In the genomic region with DNA sequence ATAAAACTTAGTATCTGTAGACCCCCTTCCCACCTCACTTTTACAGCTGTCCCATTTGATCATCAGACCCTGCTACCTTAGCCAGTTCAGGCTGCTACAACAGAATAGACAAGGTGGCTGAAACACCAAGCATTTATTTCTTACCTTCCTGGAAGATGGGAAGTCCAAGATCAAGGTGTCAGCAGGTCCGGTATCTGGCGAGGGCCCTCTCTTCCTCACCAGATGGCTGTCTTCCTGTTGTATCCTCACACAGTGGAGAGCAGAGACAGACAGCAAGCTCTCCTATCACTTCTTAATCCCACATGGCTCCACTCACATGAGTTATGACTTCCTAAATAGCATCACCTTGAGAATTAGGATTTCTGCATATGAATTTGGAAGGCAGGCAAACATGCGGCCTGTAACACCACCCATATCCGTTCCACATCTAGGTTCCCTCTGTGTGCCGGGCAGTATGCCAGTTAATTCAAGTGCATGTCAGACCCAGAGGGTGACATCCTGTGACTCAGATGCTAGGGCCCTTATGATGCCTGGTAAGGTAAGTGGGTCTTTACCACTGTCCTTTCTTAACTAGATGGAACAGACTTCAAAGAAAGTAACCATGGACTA, we compare ENCODE assay signal across 8 cellular contexts. TPM values are rescaled to one million over a fixed set of nuclear protein-coding genes. Genes with fewer than 3 reads are reported as not detected.
A peak's percentile ranks its signal among the peaks of the same experiment; 100 is the strongest.
DNase-seq lines count a peak whose midpoint lies in the region; ATAC-seq and TF ChIP-seq lines count a peak whose summit lies in the region.

No MANE protein-coding gene starts in this region.

- H3K36me3 Mint-ChIP-seq in Caco-2 (ENCODE audit: insufficient read depth, unreplicated experiment): no peaks in the 10 kb centered on the region

- POLR2A ChIA-PET in Caco-2 (lab: Charles Lee): no interaction called here

- H3K36me3 ChIP-seq in thoracic aorta (no peaks in the 10 kb centered on the region), Caco-2 (ENCODE audit: control insufficient read depth, insufficient read depth, low read length) (no peaks in the 10 kb centered on the region)

- H3K4me1 ChIP-seq in thoracic aorta (ENCODE audit: control insufficient read depth in 1 of 2, low read depth in 2 of 2) (peaks cover 19 to 34% of the 10 kb centered on the region in 2 donors), Caco-2 (no peaks in the 10 kb centered on the region)

- no TSS peak for BruUV-seq in Caco-2 (replicated peaks; lab: Mats Ljungman, UMichigan)

- H3K9me3 Mint-ChIP-seq in Caco-2 (ENCODE audit: unreplicated experiment): no peaks in the 10 kb centered on the region

- H3K27me3 ChIP-seq in thoracic aorta (replicated peaks; ENCODE audit: insufficient read depth): no peaks in the 10 kb centered on the region
- no peaks in the 10 kb centered on the region for H3K27me3 ChIP-seq in Caco-2 (replicated peaks; ENCODE audit: control insufficient read depth, insufficient read depth, low read length)

- DNase-seq in DMS53 (lab: John Stamatoyannopoulos, UW) (peak; percentile 90), NCI-H2029 (lab: John Stamatoyannopoulos, UW) (peak; percentile 81), left ventricle myocardium superior (no peak), thoracic aorta (ENCODE audit: low spot score) (peak; percentile 24), foreskin melanocyte (no peak), Caco-2 (no peak)
- peak; percentile 32 to 41 for DNase-seq in activated T-cell treated with anti-CD3 and anti-CD28 coated beads, Interleukin-2, amount 50 U/mL, for 48 hours

- peaks cover 11% of the 10 kb centered on the region for H3K27me3 Mint-ChIP-seq in Caco-2 (ENCODE audit: insufficient read depth, unreplicated experiment)

- no peak overlapping the region for H3K27ac Mint-ChIP-seq in Caco-2 (ENCODE audit: unreplicated experiment)

- H3K27ac ChIP-seq in thoracic aorta: peak overlapping the region in 1 of 2 donors; percentile 73

- peak; percentile 76 for ATAC-seq in left ventricle myocardium superior
- no peak for ATAC-seq in thoracic aorta (ENCODE audit: insufficient number of reproducible peaks, low FRiP score, low read depth)
- no peak for ATAC-seq in GM18861 (IDR thresholded peaks at IDR 0.05; ENCODE audit: unreplicated experiment)

- H3K4me1 Mint-ChIP-seq in Caco-2 (ENCODE audit: low read depth, unreplicated experiment): no peaks in the 10 kb centered on the region

- no peak overlapping the region for H3K4me3 Mint-ChIP-seq in Caco-2 (ENCODE audit: unreplicated experiment)

- H3K9me3 ChIP-seq in thoracic aorta (no peaks in the 10 kb centered on the region), Caco-2 (no peaks in the 10 kb centered on the region)

- TF ChIP-seq CTCF in thoracic aorta (IDR thresholded peaks at IDR 0.05) (no peak), Caco-2 (IDR thresholded peaks at IDR 0.05; ENCODE audit: insufficient read depth in 1 of 2, low read depth in 1 of 2, low read length in 1 of 2, severe bottlenecking in 1 of 2, unreplicated experiment in 1 of 2) (no peak)

- intact Hi-C loops in left ventricle myocardium superior (cut with micrococcal nuclease) (no loop called here), Caco-2 (cut with micrococcal nuclease; ENCODE audit: unreplicated experiment) (no loop called here)

- CTCF ChIA-PET in Caco-2 (lab: Charles Lee): interaction anchor here (0.6 kb wide), 1 partner anchor 74 kb away, joined by 6 read pairs; no protein-coding TSS in a partner anchor

- no peak overlapping the region for H3K4me3 ChIP-seq in thoracic aorta
- no peak overlapping the region for H3K4me3 ChIP-seq in Caco-2 (ENCODE audit: low read depth, low read length)

RNA-seq across cellular contexts. Expression of a gene that starts 2.1 kb away (rescaled TPM):
- total RNA-seq in left ventricle myocardium superior (0.79 TPM), thoracic aorta (not detected), Caco-2 (2022) (not detected in 2 replicates)

RNA-seq across cellular contexts. Expression of a gene that starts 27.1 kb away (rescaled TPM):
- total RNA-seq in left ventricle myocardium superior (0.32 TPM), thoracic aorta (not detected), Caco-2 (2022) (not detected in 2 replicates)

RNA-seq across cellular contexts. Expression of a gene that starts 31.6 kb away (rescaled TPM):
- total RNA-seq in left ventricle myocardium superior (21.5 TPM), thoracic aorta (10 to 100 TPM; 22.4 to 31.8 TPM), Caco-2 (2022) (17.7 and 18.4 TPM in 2 replicates)

RNA-seq across cellular contexts. Expression of a gene that starts 46.0 kb away (rescaled TPM):
- total RNA-seq in left ventricle myocardium superior: 0.84 TPM
- under 1 TPM in 1 of 2 donors, not detected in 1; 0.41 TPM for total RNA-seq in thoracic aorta
- total RNA-seq in Caco-2 (2022): 4.8 and 4.9 TPM in 2 replicates

Comparison
In these comparisons a context has a peak if more than half of its experiments do, and no peak if none do; other contexts are left out.
1. DNase-seq: peak in DMS53 (single experiment), NCI-H2029 (single experiment), activated T-cell treated with anti-CD3 and anti-CD28 coated beads, Interleukin-2, amount 50 U/mL, for 48 hours (2 of 2) and thoracic aorta (single experiment); none in left ventricle myocardium superior (single experiment), foreskin melanocyte (single experiment) and Caco-2 (0 of 2).